ENCODE assay signal across 8 cellular contexts in the genomic region with DNA sequence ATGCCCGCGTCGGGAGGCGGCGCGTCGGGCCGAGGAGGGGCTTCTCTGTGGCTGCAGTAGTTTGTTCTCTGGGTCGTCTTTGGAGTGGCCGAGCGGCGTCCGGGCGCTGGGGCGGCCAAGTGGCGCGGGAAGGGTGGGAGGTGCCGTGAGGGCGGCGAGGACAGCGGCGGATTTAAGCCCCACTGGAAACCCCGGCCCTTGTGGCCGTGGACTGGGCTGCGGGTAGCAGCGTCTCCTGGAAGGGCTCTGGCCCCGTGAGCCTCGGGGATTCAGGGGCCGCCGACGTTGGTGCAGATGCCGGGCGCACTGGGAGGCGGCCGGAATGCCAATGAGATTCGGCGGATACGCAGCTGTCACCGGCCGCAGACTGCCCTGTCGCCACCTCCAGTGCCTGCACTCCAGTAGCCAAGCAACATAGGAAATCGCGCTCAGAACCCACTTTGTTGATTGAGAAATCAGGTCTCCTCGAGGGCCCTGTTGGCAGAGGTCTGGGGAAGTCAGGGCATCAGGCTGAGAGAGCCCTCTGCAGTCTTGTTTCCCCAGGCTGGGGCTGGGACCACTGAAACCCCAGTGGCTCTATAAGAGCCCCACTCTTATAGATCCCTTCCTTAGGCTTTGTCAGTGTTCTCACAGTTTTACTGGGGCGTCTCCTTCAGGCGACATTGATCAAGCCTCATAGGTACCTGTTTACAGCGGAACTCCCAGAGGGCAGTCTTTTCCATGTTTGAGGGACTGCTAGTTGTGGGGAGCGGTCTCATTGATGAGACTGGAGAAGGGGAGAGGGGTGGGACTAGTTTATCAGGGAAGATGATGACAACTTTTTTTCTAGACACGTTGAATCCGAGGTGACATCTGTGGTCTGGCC. TPM values are rescaled to one million over a fixed set of nuclear protein-coding genes. Genes with fewer than 3 reads are reported as not detected.
A peak's percentile ranks its signal among the peaks of the same experiment; 100 is the strongest.
DNase-seq lines count a peak whose midpoint lies in the region; ATAC-seq and TF ChIP-seq lines count a peak whose summit lies in the region.

No MANE protein-coding gene starts in this region.

- TF ChIP-seq CTCF in epithelial cell of proximal tubule (conservative IDR thresholded peaks at IDR 0.05; ENCODE audit: low read depth, low read length): no peak

- peaks cover 13 to 39% of the 10 kb centered on the region in 2 donors for H3K36me3 Mint-ChIP-seq in CD4-positive, alpha-beta memory T cell

- H3K4me3 ChIP-seq in CD4-positive, alpha-beta memory T cell (ENCODE audit: low read length in 2 of 2): peak overlapping the region; percentile 42 to 64
- H3K4me3 ChIP-seq in HUES6 (ENCODE audit: low read depth, low read length): peak overlapping the region; percentile 80
- peak overlapping the region; percentile 83 for H3K4me3 ChIP-seq in epithelial cell of proximal tubule (ENCODE audit: low read depth, low read length)
- peak overlapping the region; percentile 10 for H3K4me3 ChIP-seq in mucosa of stomach (ENCODE audit: low read length)

- intact Hi-C loops in CD4-positive, alpha-beta memory T cell (cut with micrococcal nuclease): loop anchor here (1.0 to 2.0 kb wide), 2 partner anchors 14 to 59 kb away; partner anchors contain the start of gene NAPB

- ATAC-seq in GM19455 (IDR thresholded peaks at IDR 0.05; ENCODE audit: unreplicated experiment): peak; percentile 6

- POLR2A ChIA-PET in CD4-positive, alpha-beta memory T cell (lab: Charles Lee; ENCODE audit: partially characterized antibody): interaction anchor here (1.2 to 2.1 kb wide), 3 partner anchors 11 to 59 kb away, joined by 3 to 23 read pairs (median 7); partner anchors contain the start of genes NAPB and NXT1

- peaks cover 0 to 3% (median 0%) of the 10 kb centered on the region in 8 donors for H3K9me3 Mint-ChIP-seq in CD4-positive, alpha-beta memory T cell

- peaks cover 47% of the 10 kb centered on the region for H3K4me1 ChIP-seq in CD4-positive, alpha-beta memory T cell (ENCODE audit: insufficient read depth, low read length)
- H3K4me1 ChIP-seq in HUES6 (ENCODE audit: control insufficient read depth, insufficient read depth, low read length) (peaks cover 7% of the 10 kb centered on the region), mucosa of stomach (ENCODE audit: control insufficient read depth, insufficient read depth, low read length) (peaks cover 44% of the 10 kb centered on the region)

- no peaks in the 10 kb centered on the region for H3K27me3 ChIP-seq in CD4-positive, alpha-beta memory T cell (ENCODE audit: insufficient read depth, low read length)
- H3K27me3 ChIP-seq in HUES6 (ENCODE audit: control insufficient read depth, insufficient read depth, low read length): no peaks in the 10 kb centered on the region
- no peaks in the 10 kb centered on the region for H3K27me3 ChIP-seq in mucosa of stomach (ENCODE audit: control insufficient read depth, insufficient read depth, low read length)

- H3K27me3 Mint-ChIP-seq in CD4-positive, alpha-beta memory T cell: no peaks in the 10 kb centered on the region

- H3K4me1 Mint-ChIP-seq in CD4-positive, alpha-beta memory T cell: peaks cover 33 to 79% (median 50%) of the 10 kb centered on the region in 4 donors

- peak overlapping the region; percentile 83 for H3K9ac ChIP-seq in HUES6 (ENCODE audit: low read length)
- peak overlapping the region; percentile 79 for H3K9ac ChIP-seq in mucosa of stomach (ENCODE audit: low read length)

- CTCF ChIA-PET in CD4-positive, alpha-beta memory T cell (lab: Charles Lee; ENCODE audit: partially characterized antibody): interaction anchor here (2.2 kb wide), 1 partner anchor 13 kb away, joined by 12 read pairs; the partner anchor contains the start of gene NXT1

- DNase-seq in CD4-positive, alpha-beta memory T cell: peak in 1 of 5 donors; percentile 51
- DNase-seq in UCSD-AML1 (lab: John Stamatoyannopoulos, UW; ENCODE audit: unreplicated experiment): peak; percentile 70
- DNase-seq in epithelial cell of proximal tubule (ENCODE audit: low read depth): no peak
- DNase-seq in superior temporal gyrus (ENCODE audit: extremely low spot score): no peak
- DNase-seq in GM19238 (ENCODE audit: insufficient read length, low spot score): no peak

- H3K9me3 ChIP-seq in CD4-positive, alpha-beta memory T cell (ENCODE audit: control insufficient read depth in 1 of 2, low read length in 2 of 2): no peaks in the 10 kb centered on the region
- H3K9me3 ChIP-seq in HUES6 (ENCODE audit: control insufficient read depth, insufficient read depth, low read depth, low read length) (no peaks in the 10 kb centered on the region), mucosa of stomach (ENCODE audit: control insufficient read depth, low read length) (no peaks in the 10 kb centered on the region)

- peak overlapping the region; percentile 90 for H3K27ac ChIP-seq in CD4-positive, alpha-beta memory T cell (ENCODE audit: low read depth, low read length)
- peak overlapping the region; percentile 63; the same call in 1 of the 2 replicates for H3K27ac ChIP-seq in HUES6 (ENCODE audit: low read depth, low read length)

- H3K4me3 Mint-ChIP-seq in CD4-positive, alpha-beta memory T cell: peak overlapping the region; percentile 81 to 99 (median 94)

- H3K27ac Mint-ChIP-seq in CD4-positive, alpha-beta memory T cell: peak overlapping the region; percentile 96 to 99 (median 97)

- H3K36me3 ChIP-seq in CD4-positive, alpha-beta memory T cell (ENCODE audit: insufficient read depth, low read length): no peaks in the 10 kb centered on the region
- peaks cover 25% of the 10 kb centered on the region for H3K36me3 ChIP-seq in HUES6 (ENCODE audit: control insufficient read depth, insufficient read depth, low read length)
- no peaks in the 10 kb centered on the region for H3K36me3 ChIP-seq in mucosa of stomach (ENCODE audit: control insufficient read depth, insufficient read depth, low read length)

RNA-seq across cellular contexts. Expression of gene GZF1, which starts 0.6 kb away (rescaled TPM):
- total RNA-seq in CD4-positive, alpha-beta memory T cell: 10 to 100 TPM; 12.8 to 14.1 TPM
- polyA plus RNA-seq in CD4-positive, alpha-beta memory T cell: 1 to 10 TPM; 2.6 to 3.5 TPM
- total RNA-seq in epithelial cell of proximal tubule: 9.5 and 10.3 TPM in 2 replicates

RNA-seq across cellular contexts. Expression of gene NXT1, which starts 12.0 kb away (rescaled TPM):
- total RNA-seq in CD4-positive, alpha-beta memory T cell: 10 to 100 TPM; 21.5 to 23.6 TPM
- 100 to 1,000 TPM in 1 of 2 donors, 10 to 100 TPM in 1; 59.9 to 102 TPM for polyA plus RNA-seq in CD4-positive, alpha-beta memory T cell
- total RNA-seq in epithelial cell of proximal tubule: 47.0 and 84.6 TPM in 2 replicates

RNA-seq across cellular contexts. Expression of gene NAPB, which starts 58.7 kb away (rescaled TPM):
- 10 to 100 TPM; 13.3 to 14.9 TPM for total RNA-seq in CD4-positive, alpha-beta memory T cell
- 1 to 10 TPM; 5.8 to 6.2 TPM for polyA plus RNA-seq in CD4-positive, alpha-beta memory T cell
- total RNA-seq in epithelial cell of proximal tubule: 3.3 and 3.8 TPM in 2 replicates

Comparison
In these comparisons a context has a peak if more than half of its experiments do, and no peak if none do; other contexts are left out.
1. H3K4me3 ChIP-seq: peak in every context shown above with its lines; median percentile 83 in epithelial cell of proximal tubule; 80 in HUES6; 53 in CD4-positive, alpha-beta memory T cell; 10 in mucosa of stomach.